ENCODE assay signal across 9 cellular contexts in genomic region chr2:239274391-239275001, GRCh38.
DNase-seq lines count a peak whose midpoint lies in the region; FAIRE-seq and TF ChIP-seq lines count a peak whose summit lies in the region.
"Had no signal": no experiment of that assay in that cellular context is flagged by ENCODE, and none has a peak within 500 bp of the region (broad histone marks: within the 10 kb centered on the region; RNA-seq: fewer than 3 reads in every experiment).

No MANE protein-coding gene starts in this region.

- no peak for TF ChIP-seq CTCF in astrocyte (IDR thresholded peaks at IDR 0.05; ENCODE audit: insufficient read depth, low read depth, low read length)

- peaks cover 0 to 4% (median 0%) of the 10 kb centered on the region in 11 experiments; a peak in 1 of 22 replicates for H3K36me3 ChIP-seq in BLaER1 treated with 17β-estradiol and CSF1 and Interleukin-3, amounts not matched to agents 10 nM and 100 nM
- H3K36me3 ChIP-seq in MG63 (no peaks in the 10 kb centered on the region; the same call in 1 of the 2 replicates), astrocyte (ENCODE audit: insufficient read depth, low read length) (no peaks in the 10 kb centered on the region)

- no peaks in the 10 kb centered on the region for H3K9me3 Mint-ChIP-seq in astrocyte (ENCODE audit: unreplicated experiment)

- no peak overlapping the region for H3K27ac Mint-ChIP-seq in astrocyte (ENCODE audit: unreplicated experiment)

- peaks cover 19% of the 10 kb centered on the region for H3K79me2 ChIP-seq in astrocyte (ENCODE audit: insufficient read depth, low read length)

- H3K27me3 ChIP-seq in BLaER1 treated with 17β-estradiol and CSF1 and Interleukin-3, amounts not matched to agents 10 nM and 100 nM: peaks cover 0 to 20% (median 4%) of the 10 kb centered on the region in 11 experiments; a peak in 6 of 22 replicates
- no peaks in the 10 kb centered on the region for H3K27me3 ChIP-seq in MG63
- no peaks in the 10 kb centered on the region for H3K27me3 ChIP-seq in astrocyte (ENCODE audit: insufficient read depth, low read length)
- H3K27me3 ChIP-seq in layer of hippocampus (ENCODE audit: control insufficient read depth, insufficient read depth, low read length): no peaks in the 10 kb centered on the region

- peak; percentile 88 for DNase-seq in MG63
- peak; percentile 84 for DNase-seq in astrocyte (ENCODE audit: low read depth)
- DNase-seq in NCI-H774 (lab: John Stamatoyannopoulos, UW): no peak
- DNase-seq in DMS153 treated with DMSO at 0.1 percent for 48 hours (lab: John Stamatoyannopoulos, UW; ENCODE audit: unreplicated experiment): no peak
- DNase-seq in HPDE6-E6E7 (ENCODE audit: extremely low spot score): no peak

- H3K27ac ChIP-seq in BLaER1 treated with 17β-estradiol and CSF1 and Interleukin-3, amounts not matched to agents 10 nM and 100 nM: peak overlapping the region; percentile 65 to 80 (median 76); a peak in 21 of 22 replicates
- H3K27ac ChIP-seq in astrocyte (ENCODE audit: low read depth, low read length) (peak overlapping the region; percentile 96), layer of hippocampus (ENCODE audit: low read depth, low read length) (peak overlapping the region; percentile 28), temporal lobe (ENCODE audit: low read depth, low read length) (peak overlapping the region; percentile 50)

- H2AFZ ChIP-seq in astrocyte (ENCODE audit: low read depth, low read length): peak overlapping the region; percentile 75

- peak overlapping the region in 6 of 10 experiments; percentile 9 to 34 (median 18); a peak in 3 of 20 replicates for H3K4me3 ChIP-seq in BLaER1 treated with 17β-estradiol and CSF1 and Interleukin-3, amounts not matched to agents 10 nM and 100 nM
- H3K4me3 ChIP-seq in MG63 (peak overlapping the region; percentile 23), astrocyte (ENCODE audit: insufficient read depth, low read depth, low read length) (peak overlapping the region; percentile 38)

- no peaks in the 10 kb centered on the region for H3K9me3 ChIP-seq in BLaER1 treated with 17β-estradiol and CSF1 and Interleukin-3, amounts not matched to agents 10 nM and 100 nM (replicated peaks in 1 of 11)
- H3K9me3 ChIP-seq in MG63 (no peaks in the 10 kb centered on the region), astrocyte (ENCODE audit: insufficient read depth, low read depth, low read length) (peaks cover 5% of the 10 kb centered on the region)

- H3K4me3 Mint-ChIP-seq in astrocyte (ENCODE audit: unreplicated experiment): no peak overlapping the region

- no peaks in the 10 kb centered on the region for H3K27me3 Mint-ChIP-seq in astrocyte (ENCODE audit: low read depth, unreplicated experiment)

- H4K20me1 ChIP-seq in BLaER1 treated with 17β-estradiol and CSF1 and Interleukin-3, amounts not matched to agents 10 nM and 100 nM: peaks cover 96 to 100% (median 99%) of the 10 kb centered on the region in 11 experiments
- no peaks in the 10 kb centered on the region for H4K20me1 ChIP-seq in astrocyte (ENCODE audit: insufficient read depth, low read length)

- no peak for FAIRE-seq in astrocyte (lab: Jason Lieb, UNC)
- FAIRE-seq: colon had no signal

- peak overlapping the region; percentile 46 to 74 (median 66); a peak in 21 of 22 replicates for H3K9ac ChIP-seq in BLaER1 treated with 17β-estradiol and CSF1 and Interleukin-3, amounts not matched to agents 10 nM and 100 nM
- peak overlapping the region; percentile 87 for H3K9ac ChIP-seq in astrocyte (ENCODE audit: low read length)

- peaks cover 19% of the 10 kb centered on the region for H3K4me1 Mint-ChIP-seq in astrocyte (ENCODE audit: low read depth, unreplicated experiment)

- peak overlapping the region; percentile 74 to 92 (median 84) for H3K4me2 ChIP-seq in BLaER1 treated with 17β-estradiol and CSF1 and Interleukin-3, amounts not matched to agents 10 nM and 100 nM
- H3K4me2 ChIP-seq in astrocyte (ENCODE audit: low read length): peak overlapping the region; percentile 80

- H3K4me1 ChIP-seq in BLaER1 treated with 17β-estradiol and CSF1 and Interleukin-3, amounts not matched to agents 10 nM and 100 nM: peaks cover 88 to 100% (median 94%) of the 10 kb centered on the region in 10 experiments
- peaks cover 32% of the 10 kb centered on the region for H3K4me1 ChIP-seq in astrocyte (ENCODE audit: insufficient read depth, low read length)

- H3K36me3 Mint-ChIP-seq in astrocyte (ENCODE audit: low read depth, unreplicated experiment): no peaks in the 10 kb centered on the region

Comparison
In these comparisons a context has a peak if more than half of its experiments do, and no peak if none do; other contexts are left out.
1. H3K27ac ChIP-seq: peak in every context shown above with its lines; median percentile 96 in astrocyte; 76 in BLaER1 treated with 17β-estradiol and CSF1 and Interleukin-3, amounts not matched to agents 10 nM and 100 nM; 50 in temporal lobe; 28 in layer of hippocampus.
2. DNase-seq: peak in MG63 (single experiment) and astrocyte (single experiment); none in NCI-H774 (single experiment), DMS153 treated with DMSO at 0.1 percent for 48 hours (single experiment) and HPDE6-E6E7 (single experiment).
3. Peak in every context shown above with its lines, with median percentiles within 50 percentile points of each other: H3K4me3 ChIP-seq.